Comparison of ENCODE assay signal across 16 cellular contexts in genomic region chr16:70712359-70712758, GRCh38.
"Had no signal": no experiment of that assay in that cellular context is flagged by ENCODE, and none has a peak within 500 bp of the region (broad histone marks: within the 10 kb centered on the region; RNA-seq: fewer than 3 reads in every experiment).

No MANE protein-coding gene starts in this region.

- H3K27ac ChIP-seq: adrenal gland, coronary artery, parathyroid adenoma, skin epidermis had no signal

- H3K4me3 Mint-ChIP-seq: naive B cell had no signal

- H3K4me1 Mint-ChIP-seq: naive B cell had no signal

- DNase-seq: activated CD4-positive, alpha-beta T cell treated with anti-CD3 and anti-CD28 coated beads for 1 hour; activated CD4-positive, alpha-beta T cell treated with anti-CD3 and anti-CD28 coated beads, Interleukin-2, amount 50 U/mL, for 48 hours; activated naive CD4-positive, alpha-beta T cell treated with anti-CD3 and anti-CD28 coated beads, Interleukin-2, amount 50 U/mL, for 16 hours; adrenal gland; effector CD8-positive, alpha-beta T cell; foreskin melanocyte; left colon; naive B cell; stimulated activated CD4-positive, alpha-beta T cell treated with anti-CD3 and anti-CD28 coated beads, Interleukin-4, amount 100 ng/mL, for 4 hours; stimulated activated CD8-positive, alpha-beta memory T cell treated with anti-CD3 and anti-CD28 coated beads, Interleukin-4, amount 100 ng/mL, for 48 hours; stimulated activated naive CD4-positive, alpha-beta T cell treated with Interleukin-2 at 50 U/mL for 16 hours had no signal

- ATAC-seq: left colon had no signal

- H3K27me3 ChIP-seq: adrenal gland had no signal

- H3K36me3 Mint-ChIP-seq: naive B cell had no signal

- H3K9me3 Mint-ChIP-seq: naive B cell, type B pancreatic cell had no signal

- H3K9me3 ChIP-seq: adrenal gland had no signal

- H3K4me3 ChIP-seq: adrenal gland, coronary artery, lung, skin epidermis had no signal

- H3K36me3 ChIP-seq: adrenal gland had no signal

- H3K9ac ChIP-seq: parathyroid adenoma had no signal

- H2AFZ ChIP-seq: parathyroid adenoma had no signal

- H3K27me3 Mint-ChIP-seq: naive B cell, type B pancreatic cell had no signal
